8 cellular contexts compared by ENCODE assay signal in the genomic region with DNA sequence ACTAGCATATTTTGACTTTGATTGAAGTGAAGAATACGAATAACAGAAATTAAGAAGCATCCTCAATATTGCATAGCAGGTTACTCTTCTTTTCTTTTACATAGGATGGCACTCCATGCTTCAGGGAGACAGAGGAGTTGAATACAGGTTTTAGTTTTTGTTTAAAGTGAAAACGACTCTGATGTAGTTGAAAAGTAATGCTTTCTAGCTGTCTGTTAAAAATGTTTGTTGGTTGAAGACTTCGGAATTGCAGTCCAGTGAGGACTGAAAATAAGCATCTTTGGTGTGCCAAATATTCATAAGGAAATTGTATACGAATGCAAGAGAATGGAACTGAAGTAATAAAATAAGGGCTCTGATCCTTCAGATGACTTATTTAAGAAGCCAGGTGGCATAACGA. TPM values are rescaled to one million over a fixed set of nuclear protein-coding genes. Genes with fewer than 3 reads are reported as not detected.
DNase-seq lines count a peak whose midpoint lies in the region; ATAC-seq and TF ChIP-seq lines count a peak whose summit lies in the region.

No MANE protein-coding gene starts in this region.

- no peaks in the 10 kb centered on the region for H3K9me3 ChIP-seq in CD4-positive, CD25-positive, alpha-beta regulatory T cell (ENCODE audit: control insufficient read depth in 2 of 2, low read length in 2 of 2)
- H3K9me3 ChIP-seq in MM.1S (replicated peaks; ENCODE audit: insufficient read depth, low read length) (no peaks in the 10 kb centered on the region), ectodermal cell (ENCODE audit: control insufficient read depth, low read length) (no peaks in the 10 kb centered on the region), neuron (ENCODE audit: low read length) (no peaks in the 10 kb centered on the region)

- peak overlapping the region; percentile 88 for H3K4me3 ChIP-seq in CD4-positive, CD25-positive, alpha-beta regulatory T cell (ENCODE audit: low read depth, low read length)
- H3K4me3 ChIP-seq in MM.1S (ENCODE audit: low read length) (peak overlapping the region; percentile 91), ectodermal cell (ENCODE audit: insufficient read depth, low read depth, low read length) (peak overlapping the region; percentile 52), neuron (ENCODE audit: low read length) (peak overlapping the region; percentile 59)

- no peaks in the 10 kb centered on the region for H3K9me3 Mint-ChIP-seq in CD4-positive, CD25-positive, alpha-beta regulatory T cell

- peaks cover 7% of the 10 kb centered on the region for H3F3A ChIP-seq in MM.1S (ENCODE audit: insufficient read depth, low read length)

- no peaks in the 10 kb centered on the region for H3K9me2 ChIP-seq in MM.1S (replicated peaks; ENCODE audit: insufficient read depth, low read length)

- H3K27me3 ChIP-seq in CD4-positive, CD25-positive, alpha-beta regulatory T cell (ENCODE audit: control insufficient read depth, insufficient read depth, low read length) = no peaks in the 10 kb centered on the region
- H3K27me3 ChIP-seq in MM.1S (replicated peaks; ENCODE audit: insufficient read depth, low read length) (no peaks in the 10 kb centered on the region), ectodermal cell (ENCODE audit: control insufficient read depth, insufficient read depth, low read length, poor library complexity, severe bottlenecking) (peaks cover 49% of the 10 kb centered on the region), neuron (ENCODE audit: insufficient read depth, low read length) (peaks cover 28% of the 10 kb centered on the region)

- no peaks in the 10 kb centered on the region for H4K20me1 ChIP-seq in MM.1S (ENCODE audit: insufficient read depth, low read length)

- peaks cover 12% of the 10 kb centered on the region for H3K27me3 Mint-ChIP-seq in CD4-positive, CD25-positive, alpha-beta regulatory T cell

- H3K9ac ChIP-seq in MM.1S (ENCODE audit: low read length) = peak overlapping the region; percentile 61; the same call in 1 of the 2 replicates

- H3K36me3 ChIP-seq in CD4-positive, CD25-positive, alpha-beta regulatory T cell (ENCODE audit: control insufficient read depth, insufficient read depth, low read length) = no peaks in the 10 kb centered on the region
- H3K36me3 ChIP-seq in MM.1S (replicated peaks; ENCODE audit: insufficient read depth, low read length) (no peaks in the 10 kb centered on the region), ectodermal cell (ENCODE audit: control insufficient read depth, insufficient read depth, low read length) (no peaks in the 10 kb centered on the region), neuron (ENCODE audit: insufficient read depth, low read length) (no peaks in the 10 kb centered on the region)

- H3K27ac ChIP-seq in CD4-positive, CD25-positive, alpha-beta regulatory T cell (ENCODE audit: insufficient read depth, low read length, poor library complexity, severe bottlenecking) = peak overlapping the region; percentile 62
- no peak overlapping the region for H3K27ac ChIP-seq in MM.1S (ENCODE audit: low read length)
- no peak overlapping the region for H3K27ac ChIP-seq in ectodermal cell (ENCODE audit: insufficient read depth, low read depth, low read length, poor library complexity, severe bottlenecking)

- H3K36me3 Mint-ChIP-seq in CD4-positive, CD25-positive, alpha-beta regulatory T cell = no peaks in the 10 kb centered on the region

- H3K79me2 ChIP-seq in MM.1S (ENCODE audit: low read length) = peaks cover 9% of the 10 kb centered on the region; the same call in 1 of the 2 replicates

- H3K4me1 Mint-ChIP-seq in CD4-positive, CD25-positive, alpha-beta regulatory T cell = peaks cover 19 to 48% (median 41%) of the 10 kb centered on the region in 4 donors

- peak overlapping the region; percentile 85 to 92 (median 91) for H3K27ac Mint-ChIP-seq in CD4-positive, CD25-positive, alpha-beta regulatory T cell

- WGBS in ectodermal cell, 2 experiments = 46 to 49% methylated on average over 3 to 4 of the region's 5 CpGs

- no peak for TF ChIP-seq CTCF in MM.1S (IDR thresholded peaks at IDR 0.05; ENCODE audit: low read length)

- peak overlapping the region; percentile 87 for H2AFZ ChIP-seq in MM.1S (ENCODE audit: low read length)
- H2AFZ ChIP-seq in neuron (ENCODE audit: low read depth, low read length) = peak overlapping the region; percentile 84

- DNase-seq in CD4-positive, CD25-positive, alpha-beta regulatory T cell = no peak
- DNase-seq in MM.1S (no peak), NCI-H1694 (lab: John Stamatoyannopoulos, UW) (no peak), SKM-1 (lab: John Stamatoyannopoulos, UW; ENCODE audit: unreplicated experiment) (no peak)
- no peak for DNase-seq in stimulated activated naive CD4-positive, alpha-beta T cell treated with Interleukin-2 at 50 U/mL for 16 hours (lab: John Stamatoyannopoulos, UW)

- H3K4me3 Mint-ChIP-seq in CD4-positive, CD25-positive, alpha-beta regulatory T cell = peak overlapping the region; percentile 91 to 94 (median 92)

- ATAC-seq in CD4-positive, CD25-positive, alpha-beta regulatory T cell (ENCODE audit: low read depth in 2 of 2) = no peak
- ATAC-seq in HG02981 (IDR thresholded peaks at IDR 0.05; ENCODE audit: unreplicated experiment) = no peak

- H3K4me1 ChIP-seq in CD4-positive, CD25-positive, alpha-beta regulatory T cell (ENCODE audit: control insufficient read depth, insufficient read depth, low read length, poor library complexity, severe bottlenecking) = peaks cover 30% of the 10 kb centered on the region
- peaks cover 16% of the 10 kb centered on the region for H3K4me1 ChIP-seq in MM.1S (ENCODE audit: low read length)
- H3K4me1 ChIP-seq in ectodermal cell (ENCODE audit: control insufficient read depth, insufficient read depth, low read length) = peaks cover 4% of the 10 kb centered on the region
- peaks cover 7% of the 10 kb centered on the region for H3K4me1 ChIP-seq in neuron (ENCODE audit: insufficient read depth, low read length)

- peak overlapping the region; percentile 71 for H3K4me2 ChIP-seq in MM.1S (ENCODE audit: low read depth, low read length)

RNA-seq across cellular contexts. Expression of a gene that starts 0.6 kb away (rescaled TPM):
- 24.4 TPM for total RNA-seq in CD4-positive, CD25-positive, alpha-beta regulatory T cell
- 10 to 100 TPM; 31.3 to 39.3 (median 32.6) TPM for polyA plus RNA-seq in CD4-positive, CD25-positive, alpha-beta regulatory T cell
- polyA plus RNA-seq in ectodermal cell (2013, experiment 1 of 4) = 1.9 TPM
- 2.9 TPM for polyA plus RNA-seq in ectodermal cell (2013, experiment 2 of 4)
- 1.7 TPM for polyA plus RNA-seq in ectodermal cell (2013, experiment 3 of 4)
- polyA plus RNA-seq in ectodermal cell (2013, experiment 4 of 4) = 2.2 TPM
